ENCODE assay signal across 20 cellular contexts in the genomic region with DNA sequence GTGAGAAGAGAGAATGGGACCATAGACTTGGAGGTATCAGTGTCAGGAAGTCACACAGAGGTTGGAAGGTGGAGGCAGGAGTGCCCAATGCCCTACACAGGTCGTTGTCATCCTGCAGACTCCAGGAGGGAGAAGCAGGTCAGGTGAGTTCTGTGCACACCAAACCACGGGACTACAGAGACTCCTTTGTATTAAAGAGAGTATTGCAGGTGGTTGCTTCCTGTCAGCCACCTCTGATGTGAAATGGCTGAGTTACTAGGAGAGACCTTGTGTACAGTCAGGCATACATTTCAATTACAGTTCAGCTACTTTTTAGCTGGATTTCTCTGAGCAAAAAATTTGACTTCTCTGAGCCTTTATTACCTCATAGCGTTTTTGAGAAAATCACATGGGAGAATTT. TPM values are rescaled to one million over a fixed set of nuclear protein-coding genes. Genes with fewer than 3 reads are reported as not detected.
A peak's percentile ranks its signal among the peaks of the same experiment; 100 is the strongest.
DNase-seq lines count a peak whose midpoint lies in the region; ATAC-seq and TF ChIP-seq lines count a peak whose summit lies in the region.
"Had no signal": no experiment of that assay in that cellular context is flagged by ENCODE, and none has a peak within 500 bp of the region (broad histone marks: within the 10 kb centered on the region; RNA-seq: fewer than 3 reads in every experiment).

No MANE protein-coding gene starts in this region.

- no peak overlapping the region for H2AFZ ChIP-seq in GM23248

- H3K27me3 ChIP-seq in sigmoid colon = no peaks in the 10 kb centered on the region
- peaks cover 9% of the 10 kb centered on the region for H3K27me3 ChIP-seq in GM23248 (replicated peaks; ENCODE audit: insufficient read depth)
- H3K27me3 ChIP-seq: left lung, spleen, upper lobe of left lung had no signal

- H3K9ac ChIP-seq in GM23248 = no peak overlapping the region

- no peaks in the 10 kb centered on the region for H3K9me3 ChIP-seq in sigmoid colon
- H3K9me3 ChIP-seq in GM23248 (ENCODE audit: low read depth) = no peaks in the 10 kb centered on the region
- H3K9me3 ChIP-seq: left lung, upper lobe of left lung had no signal

- H3K79me2 ChIP-seq in GM23248 (ENCODE audit: insufficient read depth) = no peaks in the 10 kb centered on the region

- H3K4me1 ChIP-seq in sigmoid colon (no peaks in the 10 kb centered on the region), GM23248 (ENCODE audit: insufficient read depth) (no peaks in the 10 kb centered on the region)
- H3K4me1 ChIP-seq: left lung, upper lobe of left lung had no signal

- no peak for TF ChIP-seq CTCF in sigmoid colon (IDR thresholded peaks at IDR 0.05)

- H3F3A ChIP-seq in GM23248 (ENCODE audit: insufficient read depth) = no peaks in the 10 kb centered on the region

- H4K20me1 ChIP-seq in GM23248 (ENCODE audit: insufficient read depth) = no peaks in the 10 kb centered on the region

- H3K27ac ChIP-seq in sigmoid colon (no peak overlapping the region), GM23248 (no peak overlapping the region)
- H3K27ac ChIP-seq: left lung, upper lobe of left lung had no signal

- WGBS in sigmoid colon, 2 donors = 16 to 45% methylated on average over 3 of the region's 3 CpGs
- WGBS in GM23248 (ENCODE audit: low coverage in 1 of 2, low lambda C conversion rate in 2 of 2, missing lambda C conversion rate in 2 of 2), 2 experiments = 46 to 61% methylated on average over 3 of the region's 3 CpGs

- no peaks in the 10 kb centered on the region for H3K9me2 ChIP-seq in GM23248 (ENCODE audit: insufficient read depth)

- no peak for TF ChIP-seq EP300 in sigmoid colon (IDR thresholded peaks at IDR 0.05)

- DNase-seq in NCI-H146 (lab: John Stamatoyannopoulos, UW) = peak; percentile 32
- DNase-seq in NCI-H146 treated with DMSO at 0.1 percent for 48 hours (lab: John Stamatoyannopoulos, UW; ENCODE audit: unreplicated experiment) = no peak
- peak; percentile 5 for DNase-seq in ELF-1 (ENCODE audit: low read depth, low spot score)
- DNase-seq in SK-MEL-5 (ENCODE audit: low read depth, low spot score) = peak; percentile 25
- DNase-seq in left colon = no peak
- DNase-seq in A172 (ENCODE audit: low spot score) = no peak
- no peak for DNase-seq in sigmoid colon
- DNase-seq in GM23248 = no peak
- DNase-seq: activated CD8-positive, alpha-beta memory T cell treated with anti-CD3 and anti-CD28 coated beads, Interleukin-2, amount 50 U/mL, for 4 hours; anterior cingulate cortex; DMS79; effector CD4-positive, alpha-beta T cell; left lung; NCI-H1417 treated with DMSO at 0.1 percent for 48 hours; spleen; T1000 had no signal

- no peak overlapping the region for H3K4me2 ChIP-seq in GM23248 (ENCODE audit: unreplicated experiment)

- H3K4me3 ChIP-seq in sigmoid colon (no peak overlapping the region), GM23248 (no peak overlapping the region)
- H3K4me3 ChIP-seq: left lung, spleen, upper lobe of left lung had no signal

- in situ Hi-C loops in SK-MEL-5 (cut with HindIII; ENCODE audit: low pct_unique_long_range_greater_than_20kb, low sequenced_read_pairs) (loop anchor here (10.0 kb wide), 1 partner anchor 353 kb away; no protein-coding TSS in a partner anchor), GM23248 (cut with MboI) (no loop called here)

- no peak for TF ChIP-seq POLR2A in sigmoid colon (IDR thresholded peaks at IDR 0.05)

- intact Hi-C loops in left colon (cut with DNase I, micrococcal nuclease) (no loop called here), sigmoid colon (cut with DNase I) (no loop called here)

- peak; percentile 83 for ATAC-seq in left colon
- ATAC-seq: left lung had no signal

- H3K36me3 ChIP-seq in sigmoid colon = no peaks in the 10 kb centered on the region
- no peaks in the 10 kb centered on the region for H3K36me3 ChIP-seq in GM23248 (ENCODE audit: low read depth)
- H3K36me3 ChIP-seq: left lung, spleen, upper lobe of left lung had no signal

RNA-seq across cellular contexts. Expression of a gene that starts 51.6 kb away (rescaled TPM):
- not detected in 2 replicates for total RNA-seq in SK-MEL-5 (2014; rRNA removed; shearing (Covaris generic))
- polyA plus RNA-seq in SK-MEL-5 (2015; cell fraction: cytosol; rRNA removed) = not detected in 2 replicates
- polyA plus RNA-seq in SK-MEL-5 (2015; cell fraction: nucleus; rRNA removed) = not detected in 2 replicates
- not detected for total RNA-seq in left colon
- not detected in 2 replicates for total RNA-seq in A172 (2014; rRNA removed; shearing (Covaris generic))
- not detected for total RNA-seq in sigmoid colon
- polyA plus RNA-seq in sigmoid colon = not detected
- not detected in 2 replicates for total RNA-seq in GM23248 (2014; rRNA removed; shearing (Covaris generic))
- polyA plus RNA-seq in GM23248 (2016; fragmentation: Nextera tagmentation; extraction: Ambion mirVana) = not detected in 2 replicates
- total RNA-seq: A673, glomerular endothelial cell, left lung, neural crest cell, spleen, upper lobe of left lung had no signal
- polyA plus RNA-seq: spleen had no signal

Comparison
In these comparisons a context has a peak if more than half of its experiments do, and no peak if none do; other contexts are left out.
1. DNase-seq: peak in NCI-H146 (single experiment), ELF-1 (single experiment) and SK-MEL-5 (single experiment); none in NCI-H146 treated with DMSO at 0.1 percent for 48 hours (single experiment), left colon (0 of 2), A172 (single experiment), sigmoid colon (single experiment) and GM23248 (single experiment).